22 cellular contexts compared by ENCODE assay signal in genomic region chrX:111687305-111687704, GRCh38.
"Had no signal": no experiment of that assay in that cellular context is flagged by ENCODE, and none has a peak within 500 bp of the region (broad histone marks: within the 10 kb centered on the region; RNA-seq: fewer than 3 reads in every experiment).

No MANE protein-coding gene starts in this region.

- ATAC-seq: activated CD8-positive, alpha-beta memory T cell treated with anti-CD3 and anti-CD28 coated beads, Interleukin-2, amount 10 ng/mL, durations not matched to agents 7 days and 5 days; activated naive CD4-positive, alpha-beta T cell treated with anti-CD3 and anti-CD28 coated beads, Interleukin-2, amount 50 U/mL, for 72 hours; esophagus mucosa; natural killer cell; stimulated activated memory B cell treated with anti-CD40 and anti-IgM and Interleukin-4, amounts not matched to agents 10 μg/mL and 1 μg/mL and 100 μg/mL, for 72 hours had no signal

- H3K4me3 Mint-ChIP-seq: activated B cell treated with CpG ODN at 0.5 μM for 24 hours; activated CD4-positive, alpha-beta memory T cell treated with anti-CD3 and anti-CD28 coated beads for 36 hours; activated CD8-positive, alpha-beta memory T cell treated with anti-CD3 and anti-CD28 coated beads, Interleukin-2, amount 10 ng/mL, durations not matched to agents 7 days and 5 days; activated T-helper 1 cell treated with anti-CD3 and anti-CD28 coated beads, Interleukin-12 subunit alpha, Interleukin-12 subunit beta, Interleukin-2, Interleukin-4 antibody, amounts not matched to agents 30 ng/mL and 10 ng/mL and 1 ng/mL, durations not matched to agents 14 hours and 24 hours and 36 hours; natural killer cell; stimulated activated memory B cell treated with anti-CD40 and anti-IgM and Interleukin-4, amounts not matched to agents 10 μg/mL and 1 μg/mL and 100 μg/mL, for 72 hours had no signal

- H3K27ac Mint-ChIP-seq: activated B cell treated with CpG ODN at 0.5 μM for 24 hours; activated CD4-positive, alpha-beta memory T cell treated with anti-CD3 and anti-CD28 coated beads for 36 hours; activated CD8-positive, alpha-beta memory T cell treated with anti-CD3 and anti-CD28 coated beads, Interleukin-2, amount 10 ng/mL, durations not matched to agents 7 days and 5 days; activated naive CD4-positive, alpha-beta T cell treated with anti-CD3 and anti-CD28 coated beads, Interleukin-2, amount 50 U/mL, for 72 hours; activated T-helper 1 cell treated with anti-CD3 and anti-CD28 coated beads, Interleukin-12 subunit alpha, Interleukin-12 subunit beta, Interleukin-2, Interleukin-4 antibody, amounts not matched to agents 30 ng/mL and 10 ng/mL and 1 ng/mL, durations not matched to agents 14 hours and 24 hours and 36 hours; natural killer cell; progenitor cell of endocrine pancreas; stimulated activated memory B cell treated with anti-CD40 and anti-IgM and Interleukin-4, amounts not matched to agents 10 μg/mL and 1 μg/mL and 100 μg/mL, for 72 hours had no signal

- H3K9me3 Mint-ChIP-seq: activated B cell treated with CpG ODN at 0.5 μM for 24 hours; activated CD4-positive, alpha-beta memory T cell treated with anti-CD3 and anti-CD28 coated beads for 36 hours; activated naive CD4-positive, alpha-beta T cell treated with anti-CD3 and anti-CD28 coated beads, Interleukin-2, amount 50 U/mL, for 72 hours; activated T-helper 1 cell treated with anti-CD3 and anti-CD28 coated beads, Interleukin-12 subunit alpha, Interleukin-12 subunit beta, Interleukin-2, Interleukin-4 antibody, amounts not matched to agents 30 ng/mL and 10 ng/mL and 1 ng/mL, durations not matched to agents 14 hours and 24 hours and 36 hours; natural killer cell; stimulated activated memory B cell treated with anti-CD40 and anti-IgM and Interleukin-4, amounts not matched to agents 10 μg/mL and 1 μg/mL and 100 μg/mL, for 72 hours had no signal

- H3K27me3 Mint-ChIP-seq: activated B cell treated with CpG ODN at 0.5 μM for 24 hours; activated CD4-positive, alpha-beta memory T cell treated with anti-CD3 and anti-CD28 coated beads for 36 hours; activated CD8-positive, alpha-beta memory T cell treated with anti-CD3 and anti-CD28 coated beads, Interleukin-2, amount 10 ng/mL, durations not matched to agents 7 days and 5 days; progenitor cell of endocrine pancreas; stimulated activated memory B cell treated with anti-CD40 and anti-IgM and Interleukin-4, amounts not matched to agents 10 μg/mL and 1 μg/mL and 100 μg/mL, for 72 hours had no signal

- H3K36me3 Mint-ChIP-seq: natural killer cell had no signal

- DNase-seq: activated B cell treated with CpG ODN at 0.5 μM for 24 hours; activated CD4-positive, alpha-beta memory T cell treated with anti-CD3 and anti-CD28 coated beads for 36 hours; activated CD4-positive, alpha-beta T cell treated with anti-CD3 and anti-CD28 coated beads for 48 hours; activated CD8-positive, alpha-beta memory T cell treated with anti-CD3 and anti-CD28 coated beads, Interleukin-2, amount 10 ng/mL, durations not matched to agents 7 days and 5 days; activated gamma-delta T cell; aorta; central memory CD4-positive, alpha-beta T cell; dermis blood vessel endothelial cell; effector CD8-positive, alpha-beta T cell; hippocampal formation; left ventricle myocardium inferior; natural killer cell; retina; sigmoid colon; stimulated activated CD4-positive, alpha-beta T cell treated with anti-CD3 and anti-CD28 coated beads, Interleukin-15, amount 100 ng/mL, for 24 hours; stomach; T1000 had no signal
